8 cellular contexts compared by ENCODE assay signal in genomic region chr6:28141500-28142329, GRCh38. TPM values are rescaled to one million over a fixed set of nuclear protein-coding genes. Genes with fewer than 3 reads are reported as not detected.
DNase-seq lines count a peak whose midpoint lies in the region; ATAC-seq, FAIRE-seq and TF ChIP-seq lines count a peak whose summit lies in the region.

ZKSCAN8 (plus strand) TSS chr6:28141883; CDS start chr6:28148408, 6,525 bp downstream.

- DNase-seq in GM12891 (ENCODE audit: insufficient read length, low spot score) (peak; percentile 71), NCI-H1436 (lab: John Stamatoyannopoulos, UW) (peak; percentile 85), SW 1271 (lab: John Stamatoyannopoulos, UW) (peak; percentile 94 to 96), Right ventricle myocardium superior (peak; percentile 86), pancreas (peak; percentile 76 to 89 (median 81)), transverse colon (peak; percentile 83)
- peak; percentile 54 for DNase-seq in activated naive CD8-positive, alpha-beta T cell treated with anti-CD3 and anti-CD28 coated beads, Interleukin-2, amount 50 U/mL, for 16 hours (ENCODE audit: low read depth, low spot score)

- peak; percentile 97 for FAIRE-seq in GM12891 (lab: Jason Lieb, UNC)
- no peak for FAIRE-seq in pancreas (lab: Jason Lieb, UNC)

- TF ChIP-seq EP300 in transverse colon (IDR thresholded peaks at IDR 0.05; ENCODE audit: low read depth) = no peak

- H3K4me1 ChIP-seq in pancreas (peaks cover 16 to 18% (median 16%) of the 10 kb centered on the region in 3 donors), transverse colon (peaks cover 9 to 46% (median 23%) of the 10 kb centered on the region in 4 donors)

- H3K27me3 ChIP-seq in pancreas (no peaks in the 10 kb centered on the region), transverse colon (no peaks in the 10 kb centered on the region)

- H3K27ac ChIP-seq in pancreas (peak within 1 kb of the TSS in 3 of 4 donors; percentile 3 to 60 (median 13)), transverse colon (peak within 1 kb of the TSS; percentile 64 to 82 (median 78))

- TF ChIP-seq POLR2A in GM12891 (IDR thresholded peaks at IDR 0.05; ENCODE audit: low read depth, low read length) = peak; percentile 96
- TF ChIP-seq POLR2A in transverse colon (IDR thresholded peaks at IDR 0.05) = peak; percentile 53

- ATAC-seq in HG02798 (IDR thresholded peaks at IDR 0.05; ENCODE audit: poor library complexity, unreplicated experiment) (peak; percentile 85), Right ventricle myocardium superior (ENCODE audit: poor library complexity) (peak; percentile 91), pancreas (peak; percentile 90 to 96 (median 92))

- H3K4me3 ChIP-seq in pancreas (peak within 1 kb of the TSS; percentile 58 to 91 (median 79)), transverse colon (peak within 1 kb of the TSS; percentile 69 to 85 (median 79))

- H3K9me3 ChIP-seq in pancreas (no peaks in the 10 kb centered on the region), transverse colon (no peaks in the 10 kb centered on the region)

- H3K36me3 ChIP-seq in pancreas (no peaks in the 10 kb centered on the region), transverse colon (peaks cover 0 to 6% (median 3%) of the 10 kb centered on the region in 4 donors)

- 0 to 1% methylated on average over 52 of the region's 52 CpGs for WGBS in pancreas, 2 donors
- WGBS in transverse colon (ENCODE audit: low coverage in 1 of 2), 2 donors = 0% methylated on average over 9 to 52 of the region's 52 CpGs

- intact Hi-C loops in Right ventricle myocardium superior (cut with DNase I) (no loop called here), pancreas (cut with DNase I) (no loop called here), transverse colon (cut with DNase I; ENCODE audit: low total_unique reads) (loop anchor here (10.0 kb wide), 1 partner anchor 113 kb away; the partner anchor contains the start of genes NKAPL and ZKSCAN4)

- TF ChIP-seq CTCF in pancreas (IDR thresholded peaks at IDR 0.05) (no peak), transverse colon (IDR thresholded peaks at IDR 0.05) (no peak)

- in situ Hi-C loops in transverse colon (cut with MboI; ENCODE audit: low pct_ligation_motif_present in 1 of 4, low pct_unique_long_range_greater_than_20kb in 1 of 4, low sequenced_read_pairs in 3 of 4) = loop anchor here in 2 of 4 donors (5.0 to 25.0 kb wide), 3 partner anchors 73 to 221 kb away; no protein-coding TSS in a partner anchor

TF ChIP-seq in GM12891, 5 proteins besides CTCF, POLR2A, EP300 and RAD21:
- TF ChIP-seq TAF1 (IDR thresholded peaks at IDR 0.05; ENCODE audit: low read depth, low read length) = peak; percentile 80
- TF ChIP-seq POU2F2 (IDR thresholded peaks at IDR 0.05; ENCODE audit: low read depth, low read length) = peak; percentile 65; the same call in 1 of the 2 replicates
- TF ChIP-seq POLR2AphosphoS5 (IDR thresholded peaks at IDR 0.05; ENCODE audit: low read depth, low read length) = peak; percentile 88
- 0 out of 2 replicates have a peak, but pooled peaks have one; percentile 30 for TF ChIP-seq SPI1 (IDR thresholded peaks at IDR 0.05; ENCODE audit: low read depth, low read length)
- TF ChIP-seq PAX5 (IDR thresholded peaks at IDR 0.05; ENCODE audit: insufficient read depth, low read length, severe bottlenecking) = peak; percentile 3

RNA-seq across cellular contexts. Expression of gene ZKSCAN8, which starts in this region (rescaled TPM):
- polyA plus RNA-seq in GM12891 (2012; ENCODE audit: low read depth, missing spikeins) = 7.1 TPM
- total RNA-seq in Right ventricle myocardium superior (12.0 TPM), pancreas (10 to 100 TPM in 1 of 6 donors, 1 to 10 TPM in 5; 5.6 to 12.0 (median 8.7) TPM), transverse colon (10 to 100 TPM; 12.3 to 37.0 (median 15.5) TPM)
- polyA plus RNA-seq in pancreas = 1 to 10 TPM; 2.4 to 6.0 TPM

Comparison
In these comparisons a context has a peak if more than half of its experiments do, and no peak if none do; other contexts are left out.
1. Peak in every context shown above with its lines: DNase-seq, ATAC-seq, H3K4me3 ChIP-seq and H3K27ac ChIP-seq.